18 cellular contexts compared by ENCODE assay signal in the genomic region with DNA sequence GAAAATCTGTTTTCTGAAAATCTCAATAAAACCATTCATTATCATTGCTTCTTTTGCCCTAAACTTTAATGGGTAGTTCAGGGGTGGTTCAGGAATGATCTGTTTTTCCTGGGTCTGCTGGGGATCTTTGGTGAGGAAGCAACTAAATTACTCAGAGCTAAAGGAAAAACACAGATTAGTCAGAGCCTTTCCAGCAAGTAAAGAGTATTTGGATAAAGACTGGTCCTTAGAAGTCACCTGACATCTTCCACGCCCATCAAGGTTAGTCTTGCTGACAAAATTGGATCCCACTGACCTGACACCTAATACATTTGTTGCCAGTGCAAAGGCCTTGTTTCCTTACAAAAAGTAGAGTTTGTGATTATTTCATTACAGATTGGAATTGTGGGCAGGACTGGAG. TPM values are rescaled to one million over a fixed set of nuclear protein-coding genes. Genes with fewer than 3 reads are reported as not detected.
DNase-seq lines count a peak whose midpoint lies in the region; ATAC-seq, FAIRE-seq and TF ChIP-seq lines count a peak whose summit lies in the region.
"Had no signal": no experiment of that assay in that cellular context is flagged by ENCODE, and none has a peak within 500 bp of the region (broad histone marks: within the 10 kb centered on the region; RNA-seq: fewer than 3 reads in every experiment).

No MANE protein-coding gene starts in this region.

- POLR2A ChIA-PET in MCF 10A (lab: Yijun Ruan, JAX) (interaction anchor here (11.3 kb wide), 1 partner anchor 22 kb away, joined by 139 read pairs; the partner anchor contains the start of gene HSPA13), H1 (lab: Charles Lee; ENCODE audit: partially characterized antibody) (no interaction called here)

- no peak overlapping the region for H3K4ac ChIP-seq in H1 (replicated peaks; ENCODE audit: insufficient read length, low read depth, low read length)

- no peak overlapping the region for H2AK5ac ChIP-seq in H1 (ENCODE audit: low read depth, low read length)

- TF ChIP-seq CTCF in MCF 10A (IDR thresholded peaks at IDR 0.05; ENCODE audit: unreplicated experiment) (no peak), breast epithelium (IDR thresholded peaks at IDR 0.05) (no peak), H1 (IDR thresholded peaks at IDR 0.05; ENCODE audit: control extremely low read depth in 1 of 3, insufficient read depth in 1 of 3, low read depth in 1 of 3, low read length in 3 of 3) (no peak)

- H3K23me2 ChIP-seq in H1 (ENCODE audit: low read depth, low read length), result no peaks in the 10 kb centered on the region

- H4K8ac ChIP-seq in H1 (ENCODE audit: extremely low read depth, insufficient read depth, low read length), result no peak overlapping the region

- H3K4me1 ChIP-seq in breast epithelium (no peaks in the 10 kb centered on the region), H1 (replicated peaks in 1 of 4; ENCODE audit: control insufficient read depth in 3 of 4, insufficient read depth in 4 of 4, low read length in 3 of 4) (no peaks in the 10 kb centered on the region)
- H3K4me1 ChIP-seq: HAP-1 had no signal

- no peaks in the 10 kb centered on the region for H3K79me2 ChIP-seq in H1 (ENCODE audit: control insufficient read depth in 1 of 2, insufficient read depth in 2 of 2, low read length in 2 of 2)

- no peak for FAIRE-seq in H1 (lab: Jason Lieb, UNC)

- H2AFZ ChIP-seq in H1 (ENCODE audit: low read length), result peak overlapping the region; percentile 86; the same call in 1 of the 2 replicates

- H3K27me3 ChIP-seq in breast epithelium (no peaks in the 10 kb centered on the region), H1 (replicated peaks in 1 of 4; ENCODE audit: control insufficient read depth in 3 of 4, extremely low read depth in 1 of 4, insufficient read depth in 3 of 4, low read length in 3 of 4) (no peaks in the 10 kb centered on the region)
- H3K27me3 ChIP-seq: BLaER1 treated with 17β-estradiol and CSF1 and Interleukin-3, amounts not matched to agents 10 nM and 100 nM had no signal

- H2BK20ac ChIP-seq in H1 (ENCODE audit: low read length), result no peak overlapping the region

- H4K20me1 ChIP-seq in H1 (replicated peaks in 1 of 2; ENCODE audit: control insufficient read depth in 1 of 2, insufficient read depth in 2 of 2, low read length in 2 of 2), result no peaks in the 10 kb centered on the region
- H4K20me1 ChIP-seq: BLaER1 treated with 17β-estradiol and CSF1 and Interleukin-3, amounts not matched to agents 10 nM and 100 nM had no signal

- H3K4me3 ChIP-seq in breast epithelium (no peak overlapping the region), H1 (ENCODE audit: extremely low read depth in 1 of 4, insufficient read depth in 2 of 4, low read depth in 3 of 4, low read length in 4 of 4) (no peak overlapping the region)
- H3K4me3 ChIP-seq: BLaER1 treated with 17β-estradiol and CSF1 and Interleukin-3, amounts not matched to agents 10 nM and 100 nM; HAP-1 had no signal

- no peak overlapping the region for H3K9ac ChIP-seq in H1 (replicated peaks in 1 of 4; ENCODE audit: extremely low read depth in 1 of 4, low read depth in 3 of 4, low read length in 3 of 4)
- H3K9ac ChIP-seq: BLaER1 treated with 17β-estradiol and CSF1 and Interleukin-3, amounts not matched to agents 10 nM and 100 nM; SK-N-SH had no signal

- no peak overlapping the region for H2BK12ac ChIP-seq in H1 (ENCODE audit: low read depth, low read length)

- DNase-seq in MCF 10A (ENCODE audit: unreplicated experiment) (peak; percentile 42), breast epithelium (ENCODE audit: low spot score in 2 of 2) (no peak), H1 (ENCODE audit: low read depth in 1 of 2, low spot score in 2 of 2) (no peak), kidney tubule cell (ENCODE audit: low spot score) (peak; percentile 35), NCI-H2107 treated with DMSO at 0.1 percent for 48 hours (lab: John Stamatoyannopoulos, UW; ENCODE audit: unreplicated experiment) (no peak), NOMO-1 treated with dmso at 0.1 percent for 144 hours (lab: John Stamatoyannopoulos, UW; ENCODE audit: unreplicated experiment) (no peak), posterior cingulate gyrus (no peak)
- DNase-seq: Karpas-422, NCI-H1417 treated with DMSO at 0.1 percent for 48 hours, NCI-H2081 treated with DMSO at 0.1 percent for 48 hours, NCI-H2227 treated with DMSO at 0.1 percent for 48 hours, NCI-H526, OCI-M1, SK-N-SH had no signal

- no peak overlapping the region for H3K4me3 Mint-ChIP-seq in MCF 10A (ENCODE audit: unreplicated experiment)

- no peak overlapping the region for H4K91ac ChIP-seq in H1 (replicated peaks; ENCODE audit: insufficient read length, low read length)

- no peak for TF ChIP-seq RAD21 in H1 (IDR thresholded peaks at IDR 0.05 in 1 of 2, conservative IDR thresholded peaks at IDR 0.05 in 1 of 2; ENCODE audit: low read depth in 2 of 2, low read length in 2 of 2)

- H3K56ac ChIP-seq in H1 (replicated peaks; ENCODE audit: insufficient read length, low read depth, low read length), result no peak overlapping the region

- H3K23ac ChIP-seq in H1 (ENCODE audit: insufficient read length), result no peak overlapping the region

- intact Hi-C loops in MCF 10A (cut with micrococcal nuclease), result no loop called here
- intact Hi-C loops in breast epithelium (cut with DNase I; ENCODE audit: low total_unique reads), result no loop called here
- intact Hi-C loops in posterior cingulate gyrus (cut with DNase I), result no loop called here

- peaks cover 5% of the 10 kb centered on the region for H3K36me3 ChIP-seq in breast epithelium
- no peaks in the 10 kb centered on the region for H3K36me3 ChIP-seq in H1 (ENCODE audit: control insufficient read depth in 2 of 4, insufficient read depth in 4 of 4, low read length in 3 of 4)
- H3K36me3 ChIP-seq: BLaER1 treated with 17β-estradiol and CSF1 and Interleukin-3, amounts not matched to agents 10 nM and 100 nM; HAP-1 had no signal

- H2BK15ac ChIP-seq in H1 (ENCODE audit: low read length), result no peak overlapping the region

- TF ChIP-seq POLR2A in breast epithelium (IDR thresholded peaks at IDR 0.05) (no peak), H1 (IDR thresholded peaks at IDR 0.05; ENCODE audit: control extremely low read depth in 1 of 2, low read depth in 2 of 2, low read length in 2 of 2) (no peak)

- H2BK5ac ChIP-seq in H1 (ENCODE audit: low read depth, low read length), result no peak overlapping the region

- TF ChIP-seq EP300 in H1 (IDR thresholded peaks at IDR 0.05; ENCODE audit: borderline replicate concordance in 1 of 2, low read depth in 2 of 2, low read length in 2 of 2), result no peak

- no peaks in the 10 kb centered on the region for H3K79me1 ChIP-seq in H1 (ENCODE audit: low read depth, low read length)

- H4K5ac ChIP-seq in H1 (ENCODE audit: insufficient read length, low read depth, low read length), result no peak overlapping the region

- no peak overlapping the region for H3K18ac ChIP-seq in H1 (ENCODE audit: extremely low read depth, low read length)

- no peaks in the 10 kb centered on the region for H3K9me3 Mint-ChIP-seq in MCF 10A (ENCODE audit: unreplicated experiment)

- H3K9me3 ChIP-seq in breast epithelium (no peaks in the 10 kb centered on the region), H1 (ENCODE audit: insufficient read depth in 2 of 2, low read depth in 1 of 2, low read length in 1 of 2) (no peaks in the 10 kb centered on the region)
- H3K9me3 ChIP-seq: BLaER1 treated with 17β-estradiol and CSF1 and Interleukin-3, amounts not matched to agents 10 nM and 100 nM; HAP-1; SK-N-SH had no signal

- no peaks in the 10 kb centered on the region for H3K27me3 Mint-ChIP-seq in MCF 10A (ENCODE audit: insufficient read depth, unreplicated experiment)

- H3K27ac ChIP-seq in breast epithelium, result no peak overlapping the region
- no peak overlapping the region for H3K27ac ChIP-seq in H1 (ENCODE audit: low read depth, low read length)
- H3K27ac ChIP-seq: 22Rv1; BLaER1 treated with 17β-estradiol and CSF1 and Interleukin-3, amounts not matched to agents 10 nM and 100 nM had no signal

- H3K4me1 Mint-ChIP-seq in MCF 10A (ENCODE audit: insufficient read depth, unreplicated experiment), result peaks cover 37% of the 10 kb centered on the region

- 89% methylated on average over 1 of the region's 1 CpG; no CpG with 5 or more reads in 1 of the 2 experiments for WGBS in H1 (ENCODE audit: extremely low coverage in 1 of 2, insufficient coverage in 1 of 2, insufficient read length in 1 of 2, insufficient replicate concordance in 2 of 2, low coverage in 1 of 2, low lambda C conversion rate in 2 of 2, missing lambda C conversion rate in 1 of 2), 2 experiments

- no peak overlapping the region for H2BK120ac ChIP-seq in H1 (replicated peaks; ENCODE audit: low read depth, low read length)

- H3K14ac ChIP-seq in H1 (ENCODE audit: insufficient read length), result no peak overlapping the region

- CTCF ChIA-PET in MCF 10A (lab: Yijun Ruan, JAX) (no interaction called here), H1 (lab: Charles Lee; ENCODE audit: partially characterized antibody) (no interaction called here)

- no peak overlapping the region for H3K4me2 ChIP-seq in H1 (ENCODE audit: insufficient read depth in 1 of 2, low read depth in 2 of 2, low read length in 2 of 2)
- H3K4me2 ChIP-seq: BLaER1 treated with 17β-estradiol and CSF1 and Interleukin-3, amounts not matched to agents 10 nM and 100 nM; SK-N-SH had no signal

- BruUV-seq in MCF 10A (replicated peaks; lab: Mats Ljungman, UMichigan), result no TSS peak

- H3K27ac Mint-ChIP-seq in MCF 10A (ENCODE audit: low read depth, unreplicated experiment), result peak overlapping the region; percentile 53

- no peaks in the 10 kb centered on the region for H3K36me3 Mint-ChIP-seq in MCF 10A (ENCODE audit: insufficient read depth, unreplicated experiment)

- no peak for ATAC-seq in HG03520 (IDR thresholded peaks at IDR 0.05; ENCODE audit: unreplicated experiment)

TF ChIP-seq in H1, 55 proteins besides CTCF, POLR2A, EP300 and RAD21 (continues in another document):
- TF ChIP-seq KDM5A (IDR thresholded peaks at IDR 0.05; ENCODE audit: low read length) (no peak), RNF2 (IDR thresholded peaks at IDR 0.05; ENCODE audit: borderline replicate concordance, low read depth, low read length, missing control alignments, poor library complexity, severe bottlenecking) (no peak), GTF2F1 (IDR thresholded peaks at IDR 0.05; ENCODE audit: borderline replicate concordance, low read depth, low read length) (no peak)

RNA-seq across cellular contexts. Expression of gene HSPA13, which starts 24.2 kb away (rescaled TPM):
- total RNA-seq in MCF 10A (2022), result 97.5 and 126 TPM in 2 replicates
- 10 to 100 TPM; 13.9 to 20.9 (median 19.7) TPM for total RNA-seq in breast epithelium
- 29.4 and 36.9 TPM in 2 replicates for total RNA-seq in H1 (2021; fragmentation: NEBNext Ultra II Directional; extraction: Animal tissue kit (Norgen Biotek cat#: 25700))
- 4.0 and 7.8 TPM in 2 replicates for polyA plus RNA-seq in H1 (2011; rRNA removed)
- 9.2 TPM for polyA plus RNA-seq in H1 (2011; cell fraction: cytosol; rRNA removed)
- 2.4 TPM for polyA plus RNA-seq in H1 (2011; cell fraction: nucleus; rRNA removed)
- polyA plus RNA-seq in H1 (2012, experiment 1 of 2), result 8.5 to 14.7 TPM (median 11.1 TPM) in 4 replicates
- 1.2 TPM for polyA plus RNA-seq in H1 (2012, experiment 2 of 2)
- 27.5 TPM for polyA plus RNA-seq in H1 (2013, experiment 1 of 2)
- polyA plus RNA-seq in H1 (2013, experiment 2 of 2), result 30.1 TPM
- 13.9 and 22.1 TPM in 2 replicates for polyA minus RNA-seq in H1 (2011; rRNA and poly(A)+ RNA removed)
- polyA minus RNA-seq in H1 (2011; cell fraction: cytosol; rRNA and poly(A)+ RNA removed), result 9.2 TPM
- 9.3 TPM for polyA minus RNA-seq in H1 (2011; cell fraction: nucleus; rRNA and poly(A)+ RNA removed)

Comparison
In these comparisons a context has a peak if more than half of its experiments do, and no peak if none do; other contexts are left out.
1. DNase-seq: peak in MCF 10A (single experiment) and kidney tubule cell (single experiment); none in breast epithelium (0 of 2), H1 (0 of 2), NCI-H2107 treated with DMSO at 0.1 percent for 48 hours (single experiment), NOMO-1 treated with dmso at 0.1 percent for 144 hours (single experiment) and posterior cingulate gyrus (0 of 10).